Comparison of ENCODE assay signal across 8 cellular contexts in the genomic region with DNA sequence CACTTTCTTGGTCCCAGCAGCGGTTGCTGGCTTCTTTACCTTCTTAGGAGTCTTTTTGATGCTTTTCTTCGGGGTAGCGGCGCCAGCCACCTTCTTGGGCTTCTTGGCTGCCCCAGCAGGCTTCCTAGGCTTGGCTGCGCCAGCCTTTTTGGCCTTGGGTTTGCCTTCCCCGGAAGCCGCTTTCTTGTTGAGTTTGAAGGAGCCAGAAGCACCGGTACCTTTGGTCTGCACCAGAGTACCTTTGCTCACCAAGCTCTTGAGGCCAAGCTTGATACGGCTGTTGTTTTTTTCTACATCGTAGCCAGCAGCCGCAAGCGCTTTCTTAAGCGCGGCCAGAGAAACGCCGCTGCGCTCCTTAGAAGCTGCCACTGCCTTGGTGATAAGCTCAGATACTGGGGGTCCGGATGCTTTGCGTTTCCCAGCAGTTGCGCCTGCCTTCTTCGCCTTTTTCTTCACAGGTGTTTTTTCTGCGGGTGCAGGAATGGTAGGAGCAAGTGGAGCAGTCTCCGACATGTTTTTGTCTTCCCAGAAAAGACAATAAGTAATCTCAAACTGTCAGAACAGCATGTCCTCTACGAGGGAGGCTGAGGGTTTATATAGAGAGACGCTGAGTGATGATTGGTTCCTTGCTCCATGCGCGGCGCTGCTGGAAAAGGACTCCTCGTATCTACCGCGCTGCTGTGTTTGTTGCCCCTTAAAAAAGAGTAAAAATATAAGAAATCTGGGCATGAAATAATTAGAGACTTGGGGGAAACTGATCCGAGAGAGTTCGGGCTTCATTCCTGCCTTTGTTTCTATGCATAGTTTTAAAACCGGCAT.
DNase-seq lines count a peak whose midpoint lies in the region; ATAC-seq and TF ChIP-seq lines count a peak whose summit lies in the region.

No MANE protein-coding gene starts in this region.

- dilution Hi-C loops in mammary epithelial cell (cut with HindIII; ENCODE audit: low sequenced_read_pairs): no loop called here

- in situ Hi-C loops in mammary epithelial cell (cut with MboI; ENCODE audit: low sequenced_read_pairs in 2 of 2): no loop called here

- H2AFZ ChIP-seq in GM23338 (no peak overlapping the region), Loucy (ENCODE audit: low read length) (peak overlapping the region; percentile 51; the same call in 1 of the 2 replicates), mammary epithelial cell (ENCODE audit: low read depth, low read length) (peak overlapping the region; percentile 81)

- no peaks in the 10 kb centered on the region for H4K20me1 ChIP-seq in GM23338 (replicated peaks; ENCODE audit: insufficient read depth)
- H4K20me1 ChIP-seq in Loucy (ENCODE audit: insufficient read depth, low read length, poor library complexity, severe bottlenecking): no peaks in the 10 kb centered on the region
- no peaks in the 10 kb centered on the region for H4K20me1 ChIP-seq in mammary epithelial cell (ENCODE audit: insufficient read depth, low read length)

- H3K27ac Mint-ChIP-seq in GM23338: peak overlapping the region; percentile 95

- under 1% methylated on average over 21 of the region's 34 CpGs for WGBS in mammary epithelial cell (ENCODE audit: low coverage, missing lambda C conversion rate)

- no peaks in the 10 kb centered on the region for H3K9me3 ChIP-seq in Loucy (ENCODE audit: insufficient read depth, low read depth, low read length)
- no peaks in the 10 kb centered on the region for H3K9me3 ChIP-seq in mammary epithelial cell (replicated peaks; ENCODE audit: insufficient read depth, low read length)

- no peaks in the 10 kb centered on the region; the same call in none of the 3 replicates for H3K9me3 Mint-ChIP-seq in GM23338

- no peaks in the 10 kb centered on the region for H3K36me3 ChIP-seq in GM23338 (ENCODE audit: insufficient read depth)
- H3K36me3 ChIP-seq in Loucy (ENCODE audit: insufficient read depth, low read length): no peaks in the 10 kb centered on the region
- no peaks in the 10 kb centered on the region for H3K36me3 ChIP-seq in mammary epithelial cell (ENCODE audit: insufficient read depth, low read length)
- H3K36me3 ChIP-seq in kidney epithelial cell (ENCODE audit: control insufficient read depth, insufficient read depth, low read length): no peaks in the 10 kb centered on the region

- H3K4me1 Mint-ChIP-seq in GM23338: peaks cover 21% of the 10 kb centered on the region; the same call in 2 of the 3 replicates

- no peaks in the 10 kb centered on the region for H3K36me3 Mint-ChIP-seq in GM23338 (ENCODE audit: low read depth)

- TSS peak; percentile 96 for BruUV-seq in mammary epithelial cell (replicated peaks; lab: Mats Ljungman, UMichigan)

- ATAC-seq in GM23338: peak; percentile 76

- peak; percentile 38 for DNase-seq in GM04503 (ENCODE audit: low read depth)
- peak; percentile 85 for DNase-seq in GM23338 (ENCODE audit: low spot score)
- DNase-seq in T-helper 9 cell: peak; percentile 37
- DNase-seq in mammary epithelial cell: peak; percentile 85
- DNase-seq in kidney epithelial cell (ENCODE audit: low read depth): no peak
- peak; percentile 69 to 72 for DNase-seq in stimulated activated CD4-positive, alpha-beta T cell treated with anti-CD3 and anti-CD28 coated beads, Interleukin-2, amount 100 ng/mL, for 48 hours
- DNase-seq in NCI-H2029 treated with DMSO at 0.1 percent for 48 hours (lab: John Stamatoyannopoulos, UW): no peak

- H3K27ac ChIP-seq in GM23338 (ENCODE audit: low read depth) (peak overlapping the region; percentile 99), mammary epithelial cell (ENCODE audit: insufficient read depth, low read depth, low read length) (peak overlapping the region; percentile 69)

- H3K79me2 ChIP-seq in GM23338 (replicated peaks; ENCODE audit: insufficient read depth) (no peaks in the 10 kb centered on the region), Loucy (ENCODE audit: insufficient read depth, low read length) (no peaks in the 10 kb centered on the region), mammary epithelial cell (ENCODE audit: insufficient read depth, low read length) (no peaks in the 10 kb centered on the region)

- peaks cover 9% of the 10 kb centered on the region; the same call in 1 of the 2 replicates for H3F3A ChIP-seq in GM23338 (replicated peaks; ENCODE audit: low read depth)
- peaks cover 17% of the 10 kb centered on the region for H3F3A ChIP-seq in Loucy (ENCODE audit: low read depth)

- intact Hi-C loops in mammary epithelial cell (cut with micrococcal nuclease): loop anchor here (1.0 kb wide), 1 partner anchor 10 kb away; no protein-coding TSS in a partner anchor

- peak overlapping the region; percentile 99 for H3K9ac ChIP-seq in Loucy (ENCODE audit: low read depth, low read length, poor library complexity, severe bottlenecking)
- H3K9ac ChIP-seq in mammary epithelial cell (ENCODE audit: insufficient read depth, low read length): peak overlapping the region; percentile 66

- TF ChIP-seq CTCF in GM23338 (conservative IDR thresholded peaks at IDR 0.05; ENCODE audit: low read depth in 2 of 2): no peak
- TF ChIP-seq CTCF in Loucy (conservative IDR thresholded peaks at IDR 0.05; ENCODE audit: low read length): no peak
- TF ChIP-seq CTCF in mammary epithelial cell (conservative IDR thresholded peaks at IDR 0.05 in 1 of 2, IDR thresholded peaks at IDR 0.05 in 1 of 2; ENCODE audit: extremely low read depth in 1 of 2, insufficient read depth in 1 of 2, low read depth in 1 of 2, low read length in 2 of 2): no peak
- TF ChIP-seq CTCF in kidney epithelial cell (IDR thresholded peaks at IDR 0.05; ENCODE audit: insufficient read depth, low read length, poor library complexity, severe bottlenecking): no peak

- peak overlapping the region; percentile 90 for H3K4me3 Mint-ChIP-seq in GM23338

- peak overlapping the region; percentile 78 for H3K4me3 ChIP-seq in GM23338
- peak overlapping the region; percentile 80 for H3K4me3 ChIP-seq in Loucy (ENCODE audit: low read length, poor library complexity, severe bottlenecking)
- peak overlapping the region; percentile 45 to 51 (median 47) for H3K4me3 ChIP-seq in mammary epithelial cell (replicated peaks in 1 of 3; ENCODE audit: insufficient read depth in 1 of 3, low read depth in 2 of 3, low read length in 3 of 3)
- H3K4me3 ChIP-seq in kidney epithelial cell (ENCODE audit: low read depth, low read length): peak overlapping the region; percentile 55

- CTCF ChIA-PET in mammary epithelial cell (lab: Charles Lee; ENCODE audit: low non-redundant PET): interaction anchor here (0.7 kb wide), 1 partner anchor 17 kb away, joined by 4 read pairs; no protein-coding TSS in a partner anchor

- H3K4me2 ChIP-seq in GM23338 (peak overlapping the region; percentile 70), Loucy (ENCODE audit: low read depth, low read length, poor library complexity, severe bottlenecking) (peak overlapping the region; percentile 84), mammary epithelial cell (ENCODE audit: insufficient read depth, low read depth, low read length) (peak overlapping the region; percentile 88)

- H3K9me2 ChIP-seq in GM23338 (ENCODE audit: insufficient read depth) (no peaks in the 10 kb centered on the region), Loucy (replicated peaks; ENCODE audit: low read depth, low read length) (no peaks in the 10 kb centered on the region)

- peaks cover 20% of the 10 kb centered on the region for H3K27me3 Mint-ChIP-seq in GM23338 (ENCODE audit: insufficient read depth, low read depth, poor library complexity)

- peaks cover 3% of the 10 kb centered on the region; the same call in 1 of the 2 replicates for H3K4me1 ChIP-seq in GM23338 (ENCODE audit: insufficient read depth)
- H3K4me1 ChIP-seq in Loucy (ENCODE audit: insufficient read depth, low read length, poor library complexity, severe bottlenecking): peaks cover 17% of the 10 kb centered on the region
- peaks cover 3% of the 10 kb centered on the region for H3K4me1 ChIP-seq in mammary epithelial cell (ENCODE audit: insufficient read depth, low read length)

- H3K27me3 ChIP-seq in GM23338 (ENCODE audit: insufficient read depth): no peaks in the 10 kb centered on the region
- no peaks in the 10 kb centered on the region for H3K27me3 ChIP-seq in Loucy (ENCODE audit: insufficient read depth, low read length, poor library complexity, severe bottlenecking)
- H3K27me3 ChIP-seq in mammary epithelial cell (ENCODE audit: insufficient read depth, low read length): no peaks in the 10 kb centered on the region
- H3K27me3 ChIP-seq in kidney epithelial cell (ENCODE audit: control insufficient read depth, insufficient read depth, low read length): no peaks in the 10 kb centered on the region

TF ChIP-seq in GM23338, 12 proteins besides CTCF, POLR2A, EP300 and RAD21:
- TF ChIP-seq, protein P1, sequence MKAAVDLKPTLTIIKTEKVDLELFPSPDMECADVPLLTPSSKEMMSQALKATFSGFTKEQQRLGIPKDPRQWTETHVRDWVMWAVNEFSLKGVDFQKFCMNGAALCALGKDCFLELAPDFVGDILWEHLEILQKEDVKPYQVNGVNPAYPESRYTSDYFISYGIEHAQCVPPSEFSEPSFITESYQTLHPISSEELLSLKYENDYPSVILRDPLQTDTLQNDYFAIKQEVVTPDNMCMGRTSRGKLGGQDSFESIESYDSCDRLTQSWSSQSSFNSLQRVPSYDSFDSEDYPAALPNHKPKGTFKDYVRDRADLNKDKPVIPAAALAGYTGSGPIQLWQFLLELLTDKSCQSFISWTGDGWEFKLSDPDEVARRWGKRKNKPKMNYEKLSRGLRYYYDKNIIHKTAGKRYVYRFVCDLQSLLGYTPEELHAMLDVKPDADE (IDR thresholded peaks at IDR 0.05): 0 out of 2 replicates have a peak, but pooled peaks have one; percentile 64
- no peak for TF ChIP-seq EZH2 (IDR thresholded peaks at IDR 0.05; ENCODE audit: low read depth, unreplicated experiment)
- 0 out of 2 replicates have a peak, but pooled peaks have one; percentile 22 for TF ChIP-seq CREB1 (CRISPR knock-in tag; IDR thresholded peaks at IDR 0.05; ENCODE audit: low read depth)
- peak; percentile 85; the same call in 1 of the 2 replicates for TF ChIP-seq POLR2AphosphoS5 (IDR thresholded peaks at IDR 0.05; ENCODE audit: low read depth)
- TF ChIP-seq JUNB (IDR thresholded peaks at IDR 0.05; ENCODE audit: unreplicated experiment): no peak
- no peak for TF ChIP-seq STAT1 (IDR thresholded peaks at IDR 0.05; ENCODE audit: unreplicated experiment)

Comparison
In these comparisons a context has a peak if more than half of its experiments do, and no peak if none do; other contexts are left out.
1. DNase-seq: peak in GM04503 (single experiment), GM23338 (single experiment), T-helper 9 cell (single experiment), mammary epithelial cell (single experiment) and stimulated activated CD4-positive, alpha-beta T cell treated with anti-CD3 and anti-CD28 coated beads, Interleukin-2, amount 100 ng/mL, for 48 hours (2 of 2); none in kidney epithelial cell (single experiment) and NCI-H2029 treated with DMSO at 0.1 percent for 48 hours (single experiment).
2. Peak in every context shown above with its lines, with median percentiles within 50 percentile points of each other: H3K4me2 ChIP-seq and H3K4me3 ChIP-seq.